Comparison of ENCODE assay signal across 16 cellular contexts in the genomic region with DNA sequence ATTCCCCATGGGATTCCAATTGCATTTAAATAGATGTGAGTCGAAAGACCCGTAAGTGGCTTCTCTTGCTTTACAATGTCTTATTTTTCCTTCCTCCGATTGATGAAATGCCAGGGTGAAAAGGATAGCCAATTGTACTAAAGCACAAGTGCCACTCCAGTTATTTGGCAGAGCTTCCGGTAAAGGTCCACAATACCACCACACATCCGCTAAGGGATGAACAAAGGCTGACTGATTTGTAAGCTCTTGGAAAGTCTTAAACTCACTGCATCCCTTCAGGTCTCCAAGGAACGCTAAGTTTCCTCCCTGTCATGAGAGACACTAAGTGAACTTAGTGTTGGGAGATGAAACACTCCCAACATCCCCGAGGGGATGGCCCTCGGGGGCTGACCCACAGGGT. TPM values are rescaled to one million over a fixed set of nuclear protein-coding genes. Genes with fewer than 3 reads are reported as not detected.
A peak's percentile ranks its signal among the peaks of the same experiment; 100 is the strongest.
DNase-seq lines count a peak whose midpoint lies in the region; TF ChIP-seq lines count a peak whose summit lies in the region.
"Had no signal": no experiment of that assay in that cellular context is flagged by ENCODE, and none has a peak within 500 bp of the region (broad histone marks: within the 10 kb centered on the region; RNA-seq: fewer than 3 reads in every experiment).

No MANE protein-coding gene starts in this region.

- 73 to 88% methylated on average over 8 of the region's 8 CpGs for WGBS in esophagus squamous epithelium, 2 donors

- H3K27ac ChIP-seq in esophagus squamous epithelium: no peak overlapping the region

- intact Hi-C loops in esophagus squamous epithelium (cut with DNase I): no loop called here

- H3K36me3 ChIP-seq in esophagus squamous epithelium: no peaks in the 10 kb centered on the region
- H3K36me3 ChIP-seq: BE2C had no signal

- DNase-seq in COLO829 (ENCODE audit: low spot score) (peak; percentile 60), ecto neural progenitor cell (ENCODE audit: low spot score) (peak; percentile 11), medulla oblongata (ENCODE audit: extremely low spot score) (peak; percentile 59), esophagus squamous epithelium (lab: John Stamatoyannopoulos, UW) (no peak), NCI-H510A (lab: John Stamatoyannopoulos, UW) (no peak), epidermal melanocyte (ENCODE audit: insufficient read length, low spot score) (no peak)
- DNase-seq: BE2C; C1 segment of cervical spinal cord; Caco-2; CD4-positive, CD25-positive, alpha-beta regulatory T cell; CD8-positive, alpha-beta memory T cell; H7; HFFc6; IMR-90 had no signal

- H3K4me1 ChIP-seq in esophagus squamous epithelium: peaks cover 0 to 10% (median 0%) of the 10 kb centered on the region in 3 donors
- H3K4me1 ChIP-seq: BE2C had no signal

- no peak for TF ChIP-seq CTCF in esophagus squamous epithelium (IDR thresholded peaks at IDR 0.05)

- peaks cover 0 to 15% (median 8%) of the 10 kb centered on the region in 3 donors for H3K9me3 ChIP-seq in esophagus squamous epithelium
- H3K9me3 ChIP-seq: BE2C had no signal

- no peak for TF ChIP-seq POLR2A in esophagus squamous epithelium (IDR thresholded peaks at IDR 0.05)

- H3K4me3 ChIP-seq in esophagus squamous epithelium: no peak overlapping the region
- H3K4me3 ChIP-seq: GM23338 had no signal

- no peaks in the 10 kb centered on the region for H3K27me3 ChIP-seq in esophagus squamous epithelium

RNA-seq across cellular contexts. Expression of a gene that starts 21.2 kb away (rescaled TPM):
- 100 to 1,000 TPM in 2 of 4 donors, 10 to 100 TPM in 2; 12.0 to 297 (median 61.0) TPM for total RNA-seq in esophagus squamous epithelium
- total RNA-seq: A172; CD4-positive, CD25-positive, alpha-beta regulatory T cell; HFFc6; IMR-90 had no signal

RNA-seq across cellular contexts. Expression of a gene that starts 42.8 kb away (rescaled TPM):
- total RNA-seq in esophagus squamous epithelium: 10 to 100 TPM in 2 of 4 donors, under 1 TPM in 2; 0.26 to 22.3 (median 7.1) TPM
- total RNA-seq: A172, Caco-2, HFFc6, IMR-90 had no signal

RNA-seq across cellular contexts. Expression of a gene that starts 55.7 kb away (rescaled TPM):
- total RNA-seq in esophagus squamous epithelium: not detected
- total RNA-seq: A172; Caco-2; CD4-positive, CD25-positive, alpha-beta regulatory T cell; CD8-positive, alpha-beta memory T cell; GM23338; H7; HFFc6; IMR-90 had no signal

Comparison
In these comparisons a context has a peak if more than half of its experiments do, and no peak if none do; other contexts are left out.
1. DNase-seq: peak in COLO829 (single experiment), ecto neural progenitor cell (single experiment) and medulla oblongata (single experiment); none in esophagus squamous epithelium (single experiment), NCI-H510A (single experiment) and epidermal melanocyte (single experiment).